In genomic region chr3:34248352-34248751, GRCh38 we compare ENCODE assay signal across 16 cellular contexts.
DNase-seq lines count a peak whose midpoint lies in the region; ATAC-seq and FAIRE-seq lines count a peak whose summit lies in the region.
"Had no signal": no experiment of that assay in that cellular context is flagged by ENCODE, and none has a peak within 500 bp of the region (broad histone marks: within the 10 kb centered on the region; RNA-seq: fewer than 3 reads in every experiment).

No MANE protein-coding gene starts in this region.

- no peak overlapping the region for H3K9ac ChIP-seq in Karpas-422 (ENCODE audit: low read length)

- peak; percentile 93 for FAIRE-seq in GM18507 (lab: Jason Lieb, UNC)

- H3K4me3 ChIP-seq in Karpas-422 (ENCODE audit: low read length): no peak overlapping the region
- H3K4me3 ChIP-seq: heart left ventricle had no signal

- H3K4me3 Mint-ChIP-seq in T-helper 17 cell: no peak overlapping the region
- H3K4me3 Mint-ChIP-seq: activated naive CD8-positive, alpha-beta T cell had no signal

- peak; percentile 97 for ATAC-seq in GM19463 (IDR thresholded peaks at IDR 0.05; ENCODE audit: unreplicated experiment)
- peak; percentile 94 for ATAC-seq in HG02943 (IDR thresholded peaks at IDR 0.05; ENCODE audit: low read depth, unreplicated experiment)
- no peak for ATAC-seq in T-helper 17 cell
- ATAC-seq: heart left ventricle had no signal

- no peak overlapping the region for H3K27ac Mint-ChIP-seq in T-helper 17 cell
- H3K27ac Mint-ChIP-seq: activated naive CD8-positive, alpha-beta T cell had no signal

- H3K79me2 ChIP-seq in Karpas-422 (ENCODE audit: low read length): no peaks in the 10 kb centered on the region

- H3K36me3 ChIP-seq in Karpas-422 (ENCODE audit: insufficient read depth, low read length): no peaks in the 10 kb centered on the region
- H3K36me3 ChIP-seq: heart left ventricle had no signal

- no peaks in the 10 kb centered on the region for H4K20me1 ChIP-seq in Karpas-422 (ENCODE audit: insufficient read depth, low read depth, low read length)

- DNase-seq in GM18507 (ENCODE audit: extremely low spot score, insufficient read length, low read depth) (peak; percentile 20), Karpas-422 (no peak), amygdala (lab: John Stamatoyannopoulos, UW) (no peak), T-helper 17 cell (no peak), MV-4-11 (lab: John Stamatoyannopoulos, UW) (no peak), DMS 273 treated with DMSO at 0.1 percent for 48 hours (lab: John Stamatoyannopoulos, UW) (no peak)
- DNase-seq: activated CD4-positive, alpha-beta T cell treated with anti-CD3 and anti-CD28 coated beads for 1 hour; effector CD4-positive, alpha-beta T cell; heart left ventricle; IMR-90; NCI-H2227 treated with DMSO at 0.1 percent for 48 hours; SHP77 had no signal

- H3K9me2 ChIP-seq in Karpas-422 (replicated peaks; ENCODE audit: insufficient read depth, low read length): no peaks in the 10 kb centered on the region

- peaks cover 5% of the 10 kb centered on the region for H3K4me1 Mint-ChIP-seq in T-helper 17 cell

- H3K27ac ChIP-seq in Karpas-422 (ENCODE audit: low read length): no peak overlapping the region
- H3K27ac ChIP-seq: C4-2B, heart left ventricle had no signal

- peaks cover 5% of the 10 kb centered on the region for H3K4me1 ChIP-seq in Karpas-422 (ENCODE audit: low read length)
- H3K4me1 ChIP-seq: heart left ventricle had no signal

- no peaks in the 10 kb centered on the region for H3K36me3 Mint-ChIP-seq in T-helper 17 cell (ENCODE audit: low read depth)
- H3K36me3 Mint-ChIP-seq: activated naive CD8-positive, alpha-beta T cell had no signal

- no peaks in the 10 kb centered on the region for H3K9me3 ChIP-seq in Karpas-422 (ENCODE audit: low read length)
- H3K9me3 ChIP-seq in T-helper 17 cell (ENCODE audit: control insufficient read depth, low read length, poor library complexity, severe bottlenecking): no peaks in the 10 kb centered on the region

- H2AFZ ChIP-seq in Karpas-422 (ENCODE audit: low read length): 0 out of 2 replicates have a peak overlapping the region, but pooled peaks have one; percentile 16

- H3K4me2 ChIP-seq in Karpas-422 (ENCODE audit: low read depth, low read length, poor library complexity, severe bottlenecking): no peak overlapping the region

- no peaks in the 10 kb centered on the region for H3K27me3 ChIP-seq in Karpas-422 (ENCODE audit: low read length)
- H3K27me3 ChIP-seq: heart left ventricle had no signal

- H3K27me3 Mint-ChIP-seq in T-helper 17 cell: peaks cover 5% of the 10 kb centered on the region
- H3K27me3 Mint-ChIP-seq: activated naive CD8-positive, alpha-beta T cell had no signal
